ENCODE assay signal across 26 cellular contexts in the genomic region with DNA sequence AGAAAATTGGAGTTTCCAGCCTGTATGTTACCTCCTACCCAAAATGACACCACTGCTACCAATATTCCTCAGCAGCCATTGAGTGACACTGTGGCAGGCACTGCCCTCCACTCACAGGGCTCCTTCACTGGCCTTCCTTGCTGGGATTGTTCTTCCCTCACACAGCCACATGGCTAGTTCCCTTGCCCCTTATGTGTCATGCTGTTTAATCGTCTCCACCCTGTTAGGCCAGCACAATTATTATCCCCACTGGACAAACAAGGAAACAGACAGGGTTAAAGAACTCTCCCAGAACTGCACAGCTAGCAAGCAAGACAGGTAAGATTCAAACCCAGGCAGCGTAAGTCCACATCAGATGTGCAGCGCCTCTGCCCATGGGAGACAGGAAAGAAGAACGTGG.
"Had no signal": no experiment of that assay in that cellular context is flagged by ENCODE, and none has a peak within 500 bp of the region (broad histone marks: within the 10 kb centered on the region; RNA-seq: fewer than 3 reads in every experiment).

No MANE protein-coding gene starts in this region.

- H3K4me3 Mint-ChIP-seq: activated naive CD8-positive, alpha-beta T cell; activated T-cell treated with anti-CD3 and anti-CD28 coated beads, Interleukin-2, amount 50 U/mL, for 72 hours; neural crest cell; T-helper 1 cell treated with Interleukin-12 subunit alpha and Interleukin-12 subunit beta and Interleukin-4 antibody, amounts not matched to agents 30 μg/mL and 1 μg/mL, for 36 hours had no signal

- DNase-seq: activated CD4-positive, alpha-beta T cell treated with anti-CD3 and anti-CD28 coated beads for 48 hours; activated CD4-positive, alpha-beta T cell treated with anti-CD3 and anti-CD28 coated beads, Interleukin-2, amount 50 U/mL, for 48 hours; activated naive CD4-positive, alpha-beta T cell; activated T-cell treated with anti-CD3 and anti-CD28 coated beads, Interleukin-2, amount 50 U/mL, for 72 hours; anterior cingulate cortex; cerebellar nuclear complex; colonic mucosa; effector CD8-positive, alpha-beta T cell; hippocampal formation; kidney glomerular epithelial cell; left ventricle myocardium inferior; nucleus accumbens; psoas muscle; sigmoid colon; stimulated activated CD4-positive, alpha-beta T cell treated with anti-CD3 and anti-CD28 coated beads, Interleukin-1b, Interleukin-23, amount 100 ng/mL, for 48 hours; stimulated activated naive CD4-positive, alpha-beta T cell; T-helper 9 cell; transverse colon; WERI-Rb-1 had no signal

- H3K27ac ChIP-seq: colonic mucosa, gastroesophageal sphincter, left ventricle myocardium inferior, parathyroid adenoma, psoas muscle, sigmoid colon, transverse colon, WERI-Rb-1 had no signal

- H3K27ac Mint-ChIP-seq: activated naive CD8-positive, alpha-beta T cell; activated T-cell treated with anti-CD3 and anti-CD28 coated beads, Interleukin-2, amount 50 U/mL, for 72 hours; T-helper 1 cell treated with Interleukin-12 subunit alpha and Interleukin-12 subunit beta and Interleukin-4 antibody, amounts not matched to agents 30 μg/mL and 1 μg/mL, for 36 hours had no signal

- H3K79me2 ChIP-seq: parathyroid adenoma had no signal

- H3K4me1 ChIP-seq: colonic mucosa, gastroesophageal sphincter, left ventricle myocardium inferior, parathyroid adenoma, psoas muscle, sigmoid colon had no signal

- H3K27me3 ChIP-seq: colonic mucosa, gastroesophageal sphincter, sigmoid colon, transverse colon had no signal

- H3K36me3 ChIP-seq: colonic mucosa, gastroesophageal sphincter, left ventricle myocardium inferior, sigmoid colon, transverse colon, WERI-Rb-1 had no signal

- H3K4me3 ChIP-seq: colonic mucosa, gastroesophageal sphincter, left ventricle myocardium inferior, psoas muscle, sigmoid colon, smooth muscle cell, transverse colon had no signal

- H3K9me3 ChIP-seq: colonic mucosa, gastroesophageal sphincter, left ventricle myocardium inferior, psoas muscle, sigmoid colon, transverse colon had no signal

- ATAC-seq: activated CD4-positive, CD25-positive, alpha-beta regulatory T cell treated with anti-CD3 and anti-CD28 coated beads, Interleukin-2, amount 50 U/mL, for 24 hours; activated T-cell treated with anti-CD3 and anti-CD28 coated beads, Interleukin-2, amount 50 U/mL, for 72 hours; gastroesophageal sphincter; psoas muscle had no signal

- H3K4me2 ChIP-seq: smooth muscle cell had no signal

- H3K9ac ChIP-seq: parathyroid adenoma had no signal

- H2AFZ ChIP-seq: parathyroid adenoma had no signal
